In genomic region chr4:26343041-26343403, GRCh38 we compare ENCODE assay signal across 16 cellular contexts. TPM values are rescaled to one million over a fixed set of nuclear protein-coding genes. Genes with fewer than 3 reads are reported as not detected.
DNase-seq lines count a peak whose midpoint lies in the region; ATAC-seq and TF ChIP-seq lines count a peak whose summit lies in the region.
"Had no signal": no experiment of that assay in that cellular context is flagged by ENCODE, and none has a peak within 500 bp of the region (broad histone marks: within the 10 kb centered on the region; RNA-seq: fewer than 3 reads in every experiment).

No MANE protein-coding gene starts in this region.

- H3K36me3 ChIP-seq in GM23248 (ENCODE audit: low read depth) (no peaks in the 10 kb centered on the region), psoas muscle (ENCODE audit: insufficient read depth in 1 of 2, low read depth in 1 of 2) (no peaks in the 10 kb centered on the region)
- H3K36me3 ChIP-seq: colonic mucosa had no signal

- peaks cover 46% of the 10 kb centered on the region for H3K4me1 ChIP-seq in GM23248 (ENCODE audit: insufficient read depth)
- peaks cover 46% of the 10 kb centered on the region for H3K4me1 ChIP-seq in psoas muscle
- H3K4me1 ChIP-seq: colonic mucosa had no signal

- H3K27me3 ChIP-seq in GM23248 (replicated peaks; ENCODE audit: insufficient read depth): no peaks in the 10 kb centered on the region
- H3K27me3 ChIP-seq in psoas muscle (ENCODE audit: insufficient read depth in 3 of 3, low read length in 2 of 3): no peaks in the 10 kb centered on the region
- H3K27me3 ChIP-seq: BLaER1 treated with 17β-estradiol and CSF1 and Interleukin-3, amounts not matched to agents 10 nM and 100 nM; colonic mucosa had no signal

- H3K9ac ChIP-seq in GM23248: peak overlapping the region; percentile 61

- no peak for TF ChIP-seq CTCF in fibroblast of villous mesenchyme (IDR thresholded peaks at IDR 0.05; ENCODE audit: insufficient read depth, low read depth, low read length)
- no peak for TF ChIP-seq CTCF in psoas muscle (IDR thresholded peaks at IDR 0.05)

- H3K27ac ChIP-seq in GM23248 (peak overlapping the region; percentile 78), angular gyrus (ENCODE audit: low read depth, low read length) (peak overlapping the region; percentile 94), psoas muscle (peak overlapping the region; percentile 34)
- H3K27ac ChIP-seq: colonic mucosa had no signal

- H3K4me3 ChIP-seq in GM23248 (peak overlapping the region; percentile 41), fibroblast of villous mesenchyme (ENCODE audit: low read depth, low read length) (no peak overlapping the region), psoas muscle (no peak overlapping the region)
- H3K4me3 ChIP-seq: BLaER1 treated with 17β-estradiol and CSF1 and Interleukin-3, amounts not matched to agents 10 nM and 100 nM; colonic mucosa had no signal

- peaks cover 89% of the 10 kb centered on the region for H3K79me2 ChIP-seq in GM23248 (ENCODE audit: insufficient read depth)

- 18 to 19% methylated on average over 3 of the region's 3 CpGs for WGBS in GM23248 (ENCODE audit: low coverage in 1 of 2, low lambda C conversion rate in 2 of 2, missing lambda C conversion rate in 2 of 2), 2 experiments
- WGBS in psoas muscle, 3 donors: 57 to 67% (median 64%) methylated on average over 3 of the region's 3 CpGs

- no peaks in the 10 kb centered on the region for H3K9me2 ChIP-seq in GM23248 (ENCODE audit: insufficient read depth)

- ATAC-seq in psoas muscle (no peak), GM19463 (IDR thresholded peaks at IDR 0.05; ENCODE audit: unreplicated experiment) (no peak), GM21825 (IDR thresholded peaks at IDR 0.05; ENCODE audit: unreplicated experiment) (no peak), GM21528 (IDR thresholded peaks at IDR 0.05; ENCODE audit: low FRiP score, unreplicated experiment) (no peak), HG03108 (IDR thresholded peaks at IDR 0.05; ENCODE audit: unreplicated experiment) (no peak)
- ATAC-seq: activated CD8-positive, alpha-beta T cell treated with anti-CD3 and anti-CD28 coated beads for 36 hours had no signal

- peak overlapping the region; percentile 76 for H3K4me2 ChIP-seq in GM23248 (ENCODE audit: unreplicated experiment)

- in situ Hi-C loops in GM23248 (cut with MboI): no loop called here

- H4K20me1 ChIP-seq in GM23248 (ENCODE audit: insufficient read depth): peaks cover 41% of the 10 kb centered on the region; the same call in 1 of the 2 replicates

- H3K9me3 ChIP-seq in GM23248 (ENCODE audit: low read depth) (no peaks in the 10 kb centered on the region), psoas muscle (no peaks in the 10 kb centered on the region)
- H3K9me3 ChIP-seq: BLaER1 treated with 17β-estradiol and CSF1 and Interleukin-3, amounts not matched to agents 10 nM and 100 nM; colonic mucosa had no signal

- DNase-seq in GM23248 (peak; percentile 62), fibroblast of villous mesenchyme (ENCODE audit: low read depth) (peak; percentile 57), psoas muscle (no peak)
- DNase-seq: activated CD8-positive, alpha-beta T cell treated with anti-CD3 and anti-CD28 coated beads for 36 hours; colonic mucosa; immature natural killer cell; KG1; NCI-H2029 treated with DMSO at 0.1 percent for 48 hours; Right ventricle myocardium superior; stimulated activated CD4-positive, alpha-beta T cell treated with anti-CD3 and anti-CD28 coated beads, Interleukin-2, amount 100 ng/mL, for 24 hours had no signal

- intact Hi-C loops in psoas muscle (cut with DNase I): no loop called here

- no peak overlapping the region for H2AFZ ChIP-seq in GM23248

- H3F3A ChIP-seq in GM23248 (ENCODE audit: insufficient read depth): peaks cover 37% of the 10 kb centered on the region

RNA-seq across cellular contexts. Expression of gene RBPJ, which starts 22.2 kb away (rescaled TPM):
- total RNA-seq in GM23248 (2014; rRNA removed; shearing (Covaris generic)): 70.7 and 75.8 TPM in 2 replicates
- 85.1 and 85.4 TPM in 2 replicates for polyA plus RNA-seq in GM23248 (2016; fragmentation: Nextera tagmentation; extraction: Ambion mirVana)
- total RNA-seq in fibroblast of villous mesenchyme: 57.3 and 58.7 TPM in 2 replicates
- total RNA-seq in psoas muscle: 10 to 100 TPM; 28.8 to 44.4 (median 37.6) TPM
- 10 to 100 TPM; 10.6 to 27.4 (median 14.9) TPM for polyA plus RNA-seq in psoas muscle

Comparison
In these comparisons a context has a peak if more than half of its experiments do, and no peak if none do; other contexts are left out.
1. DNase-seq: peak in GM23248 (single experiment) and fibroblast of villous mesenchyme (single experiment); none in psoas muscle (0 of 2).
2. H3K27ac ChIP-seq: peak in every context shown above with its lines; median percentile 94 in angular gyrus; 78 in GM23248; 34 in psoas muscle.